8 cellular contexts compared by ENCODE assay signal in genomic region chr9:134455951-134456739, GRCh38.
DNase-seq lines count a peak whose midpoint lies in the region; ATAC-seq and TF ChIP-seq lines count a peak whose summit lies in the region.

No MANE protein-coding gene starts in this region.

- WGBS in esophagus, 2 donors: 8 to 17% methylated on average over 38 to 41 of the region's 41 CpGs

- ATAC-seq in CD4-positive, alpha-beta T cell (ENCODE audit: poor library complexity): peak; percentile 92
- ATAC-seq in stimulated activated naive CD8-positive, alpha-beta T cell treated with anti-CD3 and anti-CD28 coated beads, Interleukin-15, amount 100 ng/mL, for 72 hours: peak; percentile 87
- ATAC-seq in GM18511 (IDR thresholded peaks at IDR 0.05; ENCODE audit: unreplicated experiment): no peak

- H3K27me3 Mint-ChIP-seq in CD4-positive, alpha-beta T cell: no peaks in the 10 kb centered on the region
- H3K27me3 Mint-ChIP-seq in activated T-cell treated with anti-CD3 and anti-CD28 coated beads, Interleukin-2, amount 50 U/mL, for 24 hours: no peaks in the 10 kb centered on the region
- no peaks in the 10 kb centered on the region for H3K27me3 Mint-ChIP-seq in neural crest cell (ENCODE audit: low read depth)
- H3K27me3 Mint-ChIP-seq in stimulated activated naive CD8-positive, alpha-beta T cell treated with anti-CD3 and anti-CD28 coated beads, Interleukin-15, amount 100 ng/mL, for 72 hours: no peaks in the 10 kb centered on the region
- peaks cover 12% of the 10 kb centered on the region for H3K27me3 Mint-ChIP-seq in Calu3 (ENCODE audit: unreplicated experiment)

- H3K9me3 Mint-ChIP-seq in CD4-positive, alpha-beta T cell: no peaks in the 10 kb centered on the region
- no peaks in the 10 kb centered on the region for H3K9me3 Mint-ChIP-seq in activated T-cell treated with anti-CD3 and anti-CD28 coated beads, Interleukin-2, amount 50 U/mL, for 24 hours
- H3K9me3 Mint-ChIP-seq in neural crest cell (no peaks in the 10 kb centered on the region), Calu3 (ENCODE audit: low read depth, unreplicated experiment) (no peaks in the 10 kb centered on the region)
- peaks cover 0 to under 1% of the 10 kb centered on the region in 2 donors for H3K9me3 Mint-ChIP-seq in stimulated activated naive CD8-positive, alpha-beta T cell treated with anti-CD3 and anti-CD28 coated beads, Interleukin-15, amount 100 ng/mL, for 72 hours

- peaks cover 3 to 12% of the 10 kb centered on the region in 2 donors for H3K4me1 ChIP-seq in esophagus (ENCODE audit: control insufficient read depth in 2 of 2, insufficient read depth in 2 of 2, low read length in 1 of 2)

- peak overlapping the region; percentile 91 for H3K27ac Mint-ChIP-seq in CD4-positive, alpha-beta T cell
- H3K27ac Mint-ChIP-seq in activated T-cell treated with anti-CD3 and anti-CD28 coated beads, Interleukin-2, amount 50 U/mL, for 24 hours: peak overlapping the region; percentile 92
- peak overlapping the region; percentile 23 for H3K27ac Mint-ChIP-seq in neural crest cell (ENCODE audit: unreplicated experiment)
- H3K27ac Mint-ChIP-seq in stimulated activated naive CD8-positive, alpha-beta T cell treated with anti-CD3 and anti-CD28 coated beads, Interleukin-15, amount 100 ng/mL, for 72 hours: peak overlapping the region; percentile 95 to 97
- no peak overlapping the region for H3K27ac Mint-ChIP-seq in Calu3 (ENCODE audit: unreplicated experiment)

- no peaks in the 10 kb centered on the region for H3K9me3 ChIP-seq in CD4-positive, alpha-beta T cell (ENCODE audit: control insufficient read depth, low read length)
- peaks cover 0 to 3% of the 10 kb centered on the region in 2 donors for H3K9me3 ChIP-seq in esophagus (ENCODE audit: control insufficient read depth in 2 of 2, insufficient read depth in 1 of 2, low read depth in 1 of 2, low read length in 1 of 2)

- intact Hi-C loops in CD4-positive, alpha-beta T cell (cut with DNase I, micrococcal nuclease): loop anchor here in 1 of 2 experiments (5.0 to 10.0 kb wide), 2 partner anchors 431 to 1041 kb away; partner anchors contain the start of gene BRD3OS
- intact Hi-C loops in Calu3 (cut with micrococcal nuclease; ENCODE audit: unreplicated experiment): no loop called here

- no peak for TF ChIP-seq CTCF in CD4-positive, alpha-beta T cell (IDR thresholded peaks at IDR 0.05)
- TF ChIP-seq CTCF in neural crest cell (conservative IDR thresholded peaks at IDR 0.05) (no peak), Calu3 (IDR thresholded peaks at IDR 0.05; ENCODE audit: unreplicated experiment) (no peak)

- H3K36me3 ChIP-seq in esophagus (ENCODE audit: control insufficient read depth in 2 of 2, insufficient read depth in 2 of 2, low read length in 1 of 2): no peaks in the 10 kb centered on the region

- POLR2A ChIA-PET in CD4-positive, alpha-beta T cell (lab: Charles Lee): interaction anchor here (0.5 to 1.8 kb wide), 12 partner anchors 9 to 389 kb away, joined by 3 to 19 read pairs (median 3); partner anchors contain the start of gene RNU6ATAC

- no peaks in the 10 kb centered on the region for H3K36me3 Mint-ChIP-seq in CD4-positive, alpha-beta T cell (ENCODE audit: low read depth)
- H3K36me3 Mint-ChIP-seq in activated T-cell treated with anti-CD3 and anti-CD28 coated beads, Interleukin-2, amount 50 U/mL, for 24 hours (ENCODE audit: low read depth): no peaks in the 10 kb centered on the region
- H3K36me3 Mint-ChIP-seq in neural crest cell (ENCODE audit: low read depth) (no peaks in the 10 kb centered on the region), Calu3 (ENCODE audit: insufficient read depth, unreplicated experiment) (no peaks in the 10 kb centered on the region)

- H3K27ac ChIP-seq in CD4-positive, alpha-beta T cell (ENCODE audit: low read depth, low read length): peak overlapping the region; percentile 68
- peak overlapping the region; percentile 82 to 83 for H3K27ac ChIP-seq in esophagus (ENCODE audit: low read depth in 2 of 2, low read length in 1 of 2)

- no peaks in the 10 kb centered on the region for H3K27me3 ChIP-seq in CD4-positive, alpha-beta T cell (ENCODE audit: control insufficient read depth, insufficient read depth, low read length)
- no peaks in the 10 kb centered on the region for H3K27me3 ChIP-seq in esophagus (ENCODE audit: control insufficient read depth in 1 of 2, insufficient read depth in 2 of 2, low read length in 2 of 2)

- peak overlapping the region; percentile 78 for H3K4me3 Mint-ChIP-seq in CD4-positive, alpha-beta T cell
- peak overlapping the region; percentile 70 for H3K4me3 Mint-ChIP-seq in activated T-cell treated with anti-CD3 and anti-CD28 coated beads, Interleukin-2, amount 50 U/mL, for 24 hours
- H3K4me3 Mint-ChIP-seq in neural crest cell (no peak overlapping the region), Calu3 (ENCODE audit: low read depth, unreplicated experiment) (no peak overlapping the region)
- peak overlapping the region; percentile 82 to 84 for H3K4me3 Mint-ChIP-seq in stimulated activated naive CD8-positive, alpha-beta T cell treated with anti-CD3 and anti-CD28 coated beads, Interleukin-15, amount 100 ng/mL, for 72 hours

- peaks cover 7% of the 10 kb centered on the region for H3K4me1 Mint-ChIP-seq in CD4-positive, alpha-beta T cell (ENCODE audit: low read depth)
- H3K4me1 Mint-ChIP-seq in activated T-cell treated with anti-CD3 and anti-CD28 coated beads, Interleukin-2, amount 50 U/mL, for 24 hours (ENCODE audit: low read depth): peaks cover 19% of the 10 kb centered on the region
- peaks cover 8% of the 10 kb centered on the region for H3K4me1 Mint-ChIP-seq in neural crest cell
- peaks cover 30% of the 10 kb centered on the region for H3K4me1 Mint-ChIP-seq in stimulated activated naive CD8-positive, alpha-beta T cell treated with anti-CD3 and anti-CD28 coated beads, Interleukin-15, amount 100 ng/mL, for 72 hours
- no peaks in the 10 kb centered on the region for H3K4me1 Mint-ChIP-seq in Calu3 (ENCODE audit: low read depth, unreplicated experiment)

- CTCF ChIA-PET in CD4-positive, alpha-beta T cell (lab: Charles Lee): interaction anchor here (0.6 to 1.7 kb wide), 3 partner anchors 13 to 285 kb away, joined by 3 to 4 read pairs (median 4); no protein-coding TSS in a partner anchor
- CTCF ChIA-PET in Calu3 (lab: Charles Lee): no interaction called here

- peak; percentile 50 to 75 (median 65) for DNase-seq in CD4-positive, alpha-beta T cell
- DNase-seq in NCI-H226 (peak; percentile 46), neural crest cell (ENCODE audit: low read depth, low spot score) (no peak), Calu3 (no peak)
- DNase-seq in activated T-cell treated with anti-CD3 and anti-CD28 coated beads, Interleukin-2, amount 50 U/mL, for 24 hours: peak; percentile 80
- peak; percentile 63 to 68 for DNase-seq in stimulated activated naive CD8-positive, alpha-beta T cell treated with anti-CD3 and anti-CD28 coated beads, Interleukin-15, amount 100 ng/mL, for 72 hours

- BruUV-seq in Calu3 (replicated peaks; lab: Mats Ljungman, UMichigan): no TSS peak

- H3K4me3 ChIP-seq in esophagus (ENCODE audit: low read depth in 1 of 2, low read length in 2 of 2): peak overlapping the region in 1 of 2 donors; percentile 23

Comparison
In these comparisons a context has a peak if more than half of its experiments do, and no peak if none do; other contexts are left out.
1. DNase-seq: peak in CD4-positive, alpha-beta T cell (10 of 10), NCI-H226 (single experiment), activated T-cell treated with anti-CD3 and anti-CD28 coated beads, Interleukin-2, amount 50 U/mL, for 24 hours (single experiment) and stimulated activated naive CD8-positive, alpha-beta T cell treated with anti-CD3 and anti-CD28 coated beads, Interleukin-15, amount 100 ng/mL, for 72 hours (2 of 2); none in neural crest cell (single experiment) and Calu3 (single experiment).
2. H3K4me3 Mint-ChIP-seq: peak in CD4-positive, alpha-beta T cell (single experiment), activated T-cell treated with anti-CD3 and anti-CD28 coated beads, Interleukin-2, amount 50 U/mL, for 24 hours (single experiment) and stimulated activated naive CD8-positive, alpha-beta T cell treated with anti-CD3 and anti-CD28 coated beads, Interleukin-15, amount 100 ng/mL, for 72 hours (2 of 2); none in neural crest cell (single experiment) and Calu3 (single experiment).